In the genomic region with DNA sequence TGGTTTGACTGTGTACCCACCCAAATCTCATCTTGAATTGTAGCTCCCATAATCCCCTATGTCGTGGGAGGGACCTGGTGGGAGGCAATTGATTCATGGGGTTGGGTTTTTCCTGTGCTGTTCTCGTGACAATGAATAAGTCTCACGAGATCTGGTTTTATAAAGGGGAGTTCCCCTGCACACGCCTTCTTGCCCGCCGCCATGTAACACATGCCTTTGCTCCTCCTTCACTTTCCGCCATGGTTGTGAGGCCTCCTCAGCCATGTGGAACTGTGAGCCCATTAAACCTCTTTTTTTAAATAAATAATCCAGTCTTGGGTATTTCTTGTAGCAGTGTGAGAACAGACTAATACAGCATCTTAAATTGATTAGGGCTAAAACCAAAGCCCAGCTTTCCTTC, we compare ENCODE assay signal across 1 cellular context.
A peak's percentile ranks its signal among the peaks of the same experiment; 100 is the strongest.
TF ChIP-seq lines count a peak whose summit lies in the region.

No MANE protein-coding gene starts in this region.

TF ChIP-seq in GM12878, 131 proteins besides CTCF, POLR2A, EP300 and RAD21:
- TF ChIP-seq POLR2AphosphoS5 (IDR thresholded peaks at IDR 0.05; ENCODE audit: low read length), result no peak
- no peak for TF ChIP-seq RUNX3 (IDR thresholded peaks at IDR 0.05; ENCODE audit: low read length)
- TF ChIP-seq, protein P1, sequence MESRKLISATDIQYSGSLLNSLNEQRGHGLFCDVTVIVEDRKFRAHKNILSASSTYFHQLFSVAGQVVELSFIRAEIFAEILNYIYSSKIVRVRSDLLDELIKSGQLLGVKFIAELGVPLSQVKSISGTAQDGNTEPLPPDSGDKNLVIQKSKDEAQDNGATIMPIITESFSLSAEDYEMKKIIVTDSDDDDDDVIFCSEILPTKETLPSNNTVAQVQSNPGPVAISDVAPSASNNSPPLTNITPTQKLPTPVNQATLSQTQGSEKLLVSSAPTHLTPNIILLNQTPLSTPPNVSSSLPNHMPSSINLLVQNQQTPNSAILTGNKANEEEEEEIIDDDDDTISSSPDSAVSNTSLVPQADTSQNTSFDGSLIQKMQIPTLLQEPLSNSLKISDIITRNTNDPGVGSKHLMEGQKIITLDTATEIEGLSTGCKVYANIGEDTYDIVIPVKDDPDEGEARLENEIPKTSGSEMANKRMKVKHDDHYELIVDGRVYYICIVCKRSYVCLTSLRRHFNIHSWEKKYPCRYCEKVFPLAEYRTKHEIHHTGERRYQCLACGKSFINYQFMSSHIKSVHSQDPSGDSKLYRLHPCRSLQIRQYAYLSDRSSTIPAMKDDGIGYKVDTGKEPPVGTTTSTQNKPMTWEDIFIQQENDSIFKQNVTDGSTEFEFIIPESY (IDR thresholded peaks at IDR 0.05), result peak; percentile 82; the same call in 1 of the 2 replicates
